In genomic region chr9:107896544-107896943, GRCh38 we compare ENCODE assay signal across 15 cellular contexts.
A peak's percentile ranks its signal among the peaks of the same experiment; 100 is the strongest.
DNase-seq lines count a peak whose midpoint lies in the region; ATAC-seq and TF ChIP-seq lines count a peak whose summit lies in the region.
"Had no signal": no experiment of that assay in that cellular context is flagged by ENCODE, and none has a peak within 500 bp of the region (broad histone marks: within the 10 kb centered on the region; RNA-seq: fewer than 3 reads in every experiment).

No MANE protein-coding gene starts in this region.

- H3K27ac Mint-ChIP-seq in GM23338 (no peak overlapping the region), nephron (peak overlapping the region in 2 of 3 experiments; percentile 4 to 66), MCF 10A (ENCODE audit: low read depth, unreplicated experiment) (no peak overlapping the region)
- peak overlapping the region; percentile 18 for H3K27ac Mint-ChIP-seq in dendritic cell treated with granulocyte-macrophage colony-stimulating factor and Interleukin-4, amounts not matched to agents 40 ng/mL and 50 ng/mL, for 4 days
- peak overlapping the region; percentile 52 for H3K27ac Mint-ChIP-seq in stimulated activated naive B cell treated with anti-CD40 and anti-IgM and Interleukin-4, amounts not matched to agents 10 μg/mL and 1 μg/mL and 100 μg/mL, for 72 hours
- H3K27ac Mint-ChIP-seq: CD8-positive, alpha-beta memory T cell had no signal

- ATAC-seq in GM23338 = no peak
- no peak for ATAC-seq in stimulated activated naive B cell treated with anti-CD40 and anti-IgM and Interleukin-4, amounts not matched to agents 10 μg/mL and 1 μg/mL and 100 μg/mL, for 72 hours (replicated peaks)
- ATAC-seq: HCT116 had no signal

- DNase-seq in GM23338 (ENCODE audit: low spot score) = no peak
- DNase-seq in stimulated activated naive B cell treated with anti-CD40 and anti-IgM and Interleukin-4, amounts not matched to agents 10 μg/mL and 1 μg/mL and 100 μg/mL, for 72 hours = no peak
- no peak for DNase-seq in SW480 (ENCODE audit: low spot score)
- no peak for DNase-seq in posterior vena cava (ENCODE audit: low spot score)
- DNase-seq in MCF 10A (ENCODE audit: unreplicated experiment) = no peak
- DNase-seq: AML-193; Caco-2; CD8-positive, alpha-beta memory T cell; DND-41; GDM1 had no signal

- no peak overlapping the region for H3K4me2 ChIP-seq in GM23338
- H3K4me2 ChIP-seq: BLaER1 had no signal

- H3K27me3 Mint-ChIP-seq in GM23338 (ENCODE audit: insufficient read depth, low read depth, poor library complexity) = peaks cover 8% of the 10 kb centered on the region
- H3K27me3 Mint-ChIP-seq in dendritic cell treated with granulocyte-macrophage colony-stimulating factor and Interleukin-4, amounts not matched to agents 40 ng/mL and 50 ng/mL, for 4 days = peaks cover 3% of the 10 kb centered on the region
- peaks cover 14% of the 10 kb centered on the region for H3K27me3 Mint-ChIP-seq in nephron (ENCODE audit: low read depth)
- H3K27me3 Mint-ChIP-seq in stimulated activated naive B cell treated with anti-CD40 and anti-IgM and Interleukin-4, amounts not matched to agents 10 μg/mL and 1 μg/mL and 100 μg/mL, for 72 hours = peaks cover 0 to 6% of the 10 kb centered on the region in 2 donors
- H3K27me3 Mint-ChIP-seq in MCF 10A (ENCODE audit: insufficient read depth, unreplicated experiment) = no peaks in the 10 kb centered on the region
- H3K27me3 Mint-ChIP-seq: CD8-positive, alpha-beta memory T cell had no signal

- H3F3A ChIP-seq in GM23338 (replicated peaks; ENCODE audit: low read depth) = no peaks in the 10 kb centered on the region

- intact Hi-C loops in dendritic cell treated with granulocyte-macrophage colony-stimulating factor and Interleukin-4, amounts not matched to agents 40 ng/mL and 50 ng/mL, for 4 days (cut with micrococcal nuclease) = no loop called here
- intact Hi-C loops in posterior vena cava (cut with DNase I) (no loop called here), MCF 10A (cut with micrococcal nuclease) (no loop called here)

- BruUV-seq in MCF 10A (replicated peaks; lab: Mats Ljungman, UMichigan) = no TSS peak

- H3K36me3 Mint-ChIP-seq in GM23338 (ENCODE audit: low read depth) = peaks cover 3% of the 10 kb centered on the region; the same call in 2 of the 3 replicates
- no peaks in the 10 kb centered on the region for H3K36me3 Mint-ChIP-seq in dendritic cell treated with granulocyte-macrophage colony-stimulating factor and Interleukin-4, amounts not matched to agents 40 ng/mL and 50 ng/mL, for 4 days (ENCODE audit: low read depth)
- H3K36me3 Mint-ChIP-seq in nephron (ENCODE audit: low read depth) = no peaks in the 10 kb centered on the region
- no peaks in the 10 kb centered on the region for H3K36me3 Mint-ChIP-seq in stimulated activated naive B cell treated with anti-CD40 and anti-IgM and Interleukin-4, amounts not matched to agents 10 μg/mL and 1 μg/mL and 100 μg/mL, for 72 hours
- no peaks in the 10 kb centered on the region for H3K36me3 Mint-ChIP-seq in MCF 10A (ENCODE audit: insufficient read depth, unreplicated experiment)
- H3K36me3 Mint-ChIP-seq: CD8-positive, alpha-beta memory T cell had no signal

- no peaks in the 10 kb centered on the region for H4K20me1 ChIP-seq in GM23338 (replicated peaks; ENCODE audit: insufficient read depth)
- H4K20me1 ChIP-seq: BLaER1 had no signal

- H3K4me1 Mint-ChIP-seq in GM23338 (peaks cover 10% of the 10 kb centered on the region), nephron (peaks cover 39% of the 10 kb centered on the region), MCF 10A (ENCODE audit: insufficient read depth, unreplicated experiment) (no peaks in the 10 kb centered on the region)
- H3K4me1 Mint-ChIP-seq in dendritic cell treated with granulocyte-macrophage colony-stimulating factor and Interleukin-4, amounts not matched to agents 40 ng/mL and 50 ng/mL, for 4 days (ENCODE audit: low read depth) = peaks cover 27% of the 10 kb centered on the region
- no peaks in the 10 kb centered on the region for H3K4me1 Mint-ChIP-seq in stimulated activated naive B cell treated with anti-CD40 and anti-IgM and Interleukin-4, amounts not matched to agents 10 μg/mL and 1 μg/mL and 100 μg/mL, for 72 hours
- H3K4me1 Mint-ChIP-seq: CD8-positive, alpha-beta memory T cell had no signal

- peaks cover 12% of the 10 kb centered on the region for H3K4me1 ChIP-seq in GM23338 (ENCODE audit: insufficient read depth)
- H3K4me1 ChIP-seq: BLaER1, Caco-2 had no signal

- TF ChIP-seq CTCF in GM23338 (conservative IDR thresholded peaks at IDR 0.05; ENCODE audit: low read depth in 2 of 2) (no peak), nephron (IDR thresholded peaks at IDR 0.05; ENCODE audit: unreplicated experiment in 3 of 3) (no peak), MCF 10A (IDR thresholded peaks at IDR 0.05; ENCODE audit: unreplicated experiment) (no peak)

- H3K79me2 ChIP-seq in GM23338 (replicated peaks; ENCODE audit: insufficient read depth) = no peaks in the 10 kb centered on the region

- H3K9me3 Mint-ChIP-seq in GM23338 (no peaks in the 10 kb centered on the region; the same call in 1 of the 3 replicates), nephron (peaks cover 3% of the 10 kb centered on the region), MCF 10A (ENCODE audit: unreplicated experiment) (no peaks in the 10 kb centered on the region)
- H3K9me3 Mint-ChIP-seq in dendritic cell treated with granulocyte-macrophage colony-stimulating factor and Interleukin-4, amounts not matched to agents 40 ng/mL and 50 ng/mL, for 4 days = no peaks in the 10 kb centered on the region
- peaks cover 2 to 4% of the 10 kb centered on the region in 2 donors for H3K9me3 Mint-ChIP-seq in stimulated activated naive B cell treated with anti-CD40 and anti-IgM and Interleukin-4, amounts not matched to agents 10 μg/mL and 1 μg/mL and 100 μg/mL, for 72 hours

- no peaks in the 10 kb centered on the region for H3K27me3 ChIP-seq in GM23338 (ENCODE audit: insufficient read depth)
- H3K27me3 ChIP-seq: BLaER1 had no signal

- no peak overlapping the region for H3K4me3 Mint-ChIP-seq in GM23338
- no peak overlapping the region for H3K4me3 Mint-ChIP-seq in dendritic cell treated with granulocyte-macrophage colony-stimulating factor and Interleukin-4, amounts not matched to agents 40 ng/mL and 50 ng/mL, for 4 days
- no peak overlapping the region for H3K4me3 Mint-ChIP-seq in nephron
- H3K4me3 Mint-ChIP-seq in stimulated activated naive B cell treated with anti-CD40 and anti-IgM and Interleukin-4, amounts not matched to agents 10 μg/mL and 1 μg/mL and 100 μg/mL, for 72 hours = no peak overlapping the region
- no peak overlapping the region for H3K4me3 Mint-ChIP-seq in MCF 10A (ENCODE audit: unreplicated experiment)
- H3K4me3 Mint-ChIP-seq: CD8-positive, alpha-beta memory T cell had no signal

- CTCF ChIA-PET in MCF 10A (lab: Yijun Ruan, JAX) = no interaction called here

- POLR2A ChIA-PET in MCF 10A (lab: Yijun Ruan, JAX) = no interaction called here

- H3K4me3 ChIP-seq in GM23338 = no peak overlapping the region
- H3K4me3 ChIP-seq: BLaER1 had no signal

- H2AFZ ChIP-seq in GM23338 = 0 out of 2 replicates have a peak overlapping the region, but pooled peaks have one; percentile 32

- no peak overlapping the region for H3K27ac ChIP-seq in GM23338 (ENCODE audit: low read depth)
- H3K27ac ChIP-seq: 22Rv1, BLaER1 had no signal

- H3K36me3 ChIP-seq in GM23338 (ENCODE audit: insufficient read depth) = no peaks in the 10 kb centered on the region
- H3K36me3 ChIP-seq: BLaER1 had no signal

- peaks cover 3% of the 10 kb centered on the region; the same call in 1 of the 2 replicates for H3K9me2 ChIP-seq in GM23338 (ENCODE audit: insufficient read depth)

TF ChIP-seq in GM23338, 12 proteins besides CTCF, POLR2A, EP300 and RAD21 (continues in another document):
- TF ChIP-seq ZNF114 (CRISPR knock-in tag; IDR thresholded peaks at IDR 0.05) = no peak
- TF ChIP-seq EZH2phosphoT487 (IDR thresholded peaks at IDR 0.05; ENCODE audit: unreplicated experiment) = no peak

Comparison
In these comparisons a context has a peak if more than half of its experiments do, and no peak if none do; other contexts are left out.
1. H3K27ac Mint-ChIP-seq: peak in dendritic cell treated with granulocyte-macrophage colony-stimulating factor and Interleukin-4, amounts not matched to agents 40 ng/mL and 50 ng/mL, for 4 days (single experiment), nephron (2 of 3) and stimulated activated naive B cell treated with anti-CD40 and anti-IgM and Interleukin-4, amounts not matched to agents 10 μg/mL and 1 μg/mL and 100 μg/mL, for 72 hours (single experiment); none in GM23338 (single experiment) and MCF 10A (single experiment).